Comparison of ENCODE assay signal across 9 cellular contexts in genomic region chr2:96924775-96925747, GRCh38. TPM values are rescaled to one million over a fixed set of nuclear protein-coding genes. Genes with fewer than 3 reads are reported as not detected.
A peak's percentile ranks its signal among the peaks of the same experiment; 100 is the strongest.
DNase-seq lines count a peak whose midpoint lies in the region; ATAC-seq and TF ChIP-seq lines count a peak whose summit lies in the region.
"Had no signal": no experiment of that assay in that cellular context is flagged by ENCODE, and none has a peak within 500 bp of the region (broad histone marks: within the 10 kb centered on the region; RNA-seq: fewer than 3 reads in every experiment).

No MANE protein-coding gene starts in this region.

- H3K9me3 Mint-ChIP-seq in CD8-positive, alpha-beta T cell, result no peaks in the 10 kb centered on the region

- H3K36me3 Mint-ChIP-seq in CD8-positive, alpha-beta T cell, result peaks cover 7% of the 10 kb centered on the region

- no peaks in the 10 kb centered on the region for H3K27me3 Mint-ChIP-seq in CD8-positive, alpha-beta T cell (ENCODE audit: low read depth)

- peak; percentile 67 for ATAC-seq in CD8-positive, alpha-beta T cell
- ATAC-seq in HG03354 (IDR thresholded peaks at IDR 0.05; ENCODE audit: poor library complexity, severe bottlenecking, unreplicated experiment), result no peak
- no peak for ATAC-seq in left lobe of liver

- H3K36me3 ChIP-seq in CD8-positive, alpha-beta T cell (ENCODE audit: insufficient read depth, low read length), result no peaks in the 10 kb centered on the region
- H3K36me3 ChIP-seq: SJCRH30 had no signal

- peak overlapping the region; percentile 85 for H3K4me3 Mint-ChIP-seq in CD8-positive, alpha-beta T cell

- peaks cover 38% of the 10 kb centered on the region for H3K4me1 Mint-ChIP-seq in CD8-positive, alpha-beta T cell (ENCODE audit: low read depth)

- peak in 6 of 7 experiments; percentile 29 to 74 (median 51) for DNase-seq in CD8-positive, alpha-beta T cell
- DNase-seq in activated CD4-positive, alpha-beta T cell treated with anti-CD3 and anti-CD28 coated beads, Interleukin-2, amount 50 U/mL, for 4 hours, result peak; percentile 19 to 21
- no peak for DNase-seq in caudate nucleus (lab: John Stamatoyannopoulos, UW)
- peak; percentile 24 for DNase-seq in stimulated activated CD4-positive, alpha-beta T cell treated with anti-CD3 and anti-CD28 coated beads, Interleukin-12 subunit alpha, Interleukin-12 subunit beta, amount 100 ng/mL, for 4 hours
- no peak for DNase-seq in SHP77 treated with DMSO at 0.1 percent for 48 hours (lab: John Stamatoyannopoulos, UW)
- DNase-seq in GM03348 (ENCODE audit: low spot score), result no peak
- no peak for DNase-seq in left lobe of liver (ENCODE audit: low spot score)
- DNase-seq: SJCRH30 had no signal

- intact Hi-C loops in CD8-positive, alpha-beta T cell (cut with DNase I, micrococcal nuclease), result loop anchor here (1.0 to 2.0 kb wide), 5 partner anchors 12 to 67 kb away; partner anchors contain the start of genes ANKRD39 (in 1 of the 2) and SEMA4C (in 1 of the 2)

- POLR2A ChIA-PET in CD8-positive, alpha-beta T cell (lab: Charles Lee), result interaction anchor here (0.6 to 3.2 kb wide), 15 partner anchors 12 to 109 kb away, joined by 3 to 20 read pairs (median 5); partner anchors contain the start of genes ANKRD39 and CNNM3

- no peak for TF ChIP-seq CTCF in CD8-positive, alpha-beta T cell (IDR thresholded peaks at IDR 0.05)

- no peaks in the 10 kb centered on the region for H3K9me3 ChIP-seq in CD8-positive, alpha-beta T cell (ENCODE audit: low read length)
- H3K9me3 ChIP-seq: SJCRH30 had no signal

- peaks cover 23% of the 10 kb centered on the region for H3K4me1 ChIP-seq in CD8-positive, alpha-beta T cell (ENCODE audit: insufficient read depth, low read length)

- peak overlapping the region; percentile 52 for H3K4me3 ChIP-seq in CD8-positive, alpha-beta T cell (ENCODE audit: low read depth, low read length)
- H3K4me3 ChIP-seq: SJCRH30 had no signal

- peak overlapping the region; percentile 67 for H3K27ac ChIP-seq in CD8-positive, alpha-beta T cell (ENCODE audit: low read depth, low read length)
- H3K27ac ChIP-seq in caudate nucleus (ENCODE audit: low read depth, low read length), result peak overlapping the region; percentile 56
- H3K27ac ChIP-seq: SJCRH30 had no signal

- no peaks in the 10 kb centered on the region for H3K27me3 ChIP-seq in CD8-positive, alpha-beta T cell (ENCODE audit: insufficient read depth, low read length)

- peak overlapping the region; percentile 98 for H3K27ac Mint-ChIP-seq in CD8-positive, alpha-beta T cell

- CTCF ChIA-PET in CD8-positive, alpha-beta T cell (lab: Charles Lee), result interaction anchor here (1.0 to 5.3 kb wide), 10 partner anchors 10 to 187 kb away, joined by 3 to 48 read pairs (median 6); partner anchors contain the start of genes ANKRD36 and ANKRD39

RNA-seq across cellular contexts. Expression of gene SEMA4C, which starts 55.2 kb away (rescaled TPM):
- total RNA-seq in CD8-positive, alpha-beta T cell, result 10 to 100 TPM; 40.0 to 45.7 TPM
- total RNA-seq in left lobe of liver, result 18.6 TPM

Comparison
In these comparisons a context has a peak if more than half of its experiments do, and no peak if none do; other contexts are left out.
1. DNase-seq: peak in CD8-positive, alpha-beta T cell (6 of 7), activated CD4-positive, alpha-beta T cell treated with anti-CD3 and anti-CD28 coated beads, Interleukin-2, amount 50 U/mL, for 4 hours (2 of 2) and stimulated activated CD4-positive, alpha-beta T cell treated with anti-CD3 and anti-CD28 coated beads, Interleukin-12 subunit alpha, Interleukin-12 subunit beta, amount 100 ng/mL, for 4 hours (single experiment); none in caudate nucleus (0 of 61), SHP77 treated with DMSO at 0.1 percent for 48 hours (single experiment), GM03348 (single experiment) and left lobe of liver (single experiment).